In genomic region chr14:30108975-30109700, GRCh38 we compare ENCODE assay signal across 24 cellular contexts.
A peak's percentile ranks its signal among the peaks of the same experiment; 100 is the strongest.
DNase-seq lines count a peak whose midpoint lies in the region; ATAC-seq and TF ChIP-seq lines count a peak whose summit lies in the region.
"Had no signal": no experiment of that assay in that cellular context is flagged by ENCODE, and none has a peak within 500 bp of the region (broad histone marks: within the 10 kb centered on the region; RNA-seq: fewer than 3 reads in every experiment).

No MANE protein-coding gene starts in this region.

- H3K27ac Mint-ChIP-seq in HFFc6: peak overlapping the region; percentile 29
- H3K27ac Mint-ChIP-seq in activated CD8-positive, alpha-beta memory T cell treated with anti-CD3 and anti-CD28 coated beads, Interleukin-2, amount 10 ng/mL, durations not matched to agents 7 days and 5 days: no peak overlapping the region
- H3K27ac Mint-ChIP-seq: activated naive CD8-positive, alpha-beta T cell treated with anti-CD3 and anti-CD28 coated beads, Interleukin-2, amount 50 U/mL, for 24 hours; nephron progenitor cell; T-helper 17 cell had no signal

- H3K27ac ChIP-seq in foreskin keratinocyte: no peak overlapping the region
- H3K27ac ChIP-seq: dorsolateral prefrontal cortex, thyroid gland had no signal

- CTCF ChIA-PET in activated CD8-positive, alpha-beta memory T cell treated with anti-CD3 and anti-CD28 coated beads, Interleukin-2, amount 10 ng/mL, durations not matched to agents 7 days and 5 days (lab: Charles Lee): no interaction called here

- no peaks in the 10 kb centered on the region for H3K27me3 ChIP-seq in foreskin keratinocyte
- H3K27me3 ChIP-seq: dorsolateral prefrontal cortex, thyroid gland had no signal

- no peaks in the 10 kb centered on the region for H3K4me1 ChIP-seq in foreskin keratinocyte
- H3K4me1 ChIP-seq: thyroid gland had no signal

- H3K9me3 Mint-ChIP-seq in HFFc6: no peaks in the 10 kb centered on the region
- H3K9me3 Mint-ChIP-seq in activated CD8-positive, alpha-beta memory T cell treated with anti-CD3 and anti-CD28 coated beads, Interleukin-2, amount 10 ng/mL, durations not matched to agents 7 days and 5 days (ENCODE audit: low read depth): peaks cover 4% of the 10 kb centered on the region

- DNase-seq in AG20443 (ENCODE audit: low spot score) (peak; percentile 48), HFFc6 (peak; percentile 51), amniotic epithelial cell (ENCODE audit: low read depth) (peak; percentile 75), foreskin keratinocyte (peak; percentile 41 to 53), cerebellar nuclear complex (lab: John Stamatoyannopoulos, UW) (no peak), NCI-H1417 treated with DMSO at 0.1 percent for 48 hours (lab: John Stamatoyannopoulos, UW) (no peak)
- DNase-seq in activated CD8-positive, alpha-beta memory T cell treated with anti-CD3 and anti-CD28 coated beads, Interleukin-2, amount 10 ng/mL, durations not matched to agents 7 days and 5 days: no peak
- DNase-seq: activated CD4-positive, alpha-beta T cell treated with anti-CD3 and anti-CD28 coated beads, Interleukin-2, amount 50 U/mL, for 1 hour; activated effector memory CD4-positive, alpha-beta T cell treated with Interleukin-2 at 50 U/mL for 16 hours; activated naive CD8-positive, alpha-beta T cell treated with anti-CD3 and anti-CD28 coated beads, Interleukin-2, amount 50 U/mL, for 24 hours; AML-193; dorsolateral prefrontal cortex; erythroblast; left colon; midbrain; NCI-H1694 treated with DMSO at 0.1 percent for 48 hours; NCI-H345; nephron progenitor cell; stimulated activated naive CD8-positive, alpha-beta T cell treated with anti-CD3 and anti-CD28 coated beads, Interleukin-15, Interleukin-2, amounts not matched to agents 100 U/mL and 50 U/mL, for 24 hours; T-helper 17 cell; thyroid gland had no signal

- H3K27me3 Mint-ChIP-seq in HFFc6 (ENCODE audit: insufficient read depth): no peaks in the 10 kb centered on the region; the same call in none of the 2 replicates
- H3K27me3 Mint-ChIP-seq in activated CD8-positive, alpha-beta memory T cell treated with anti-CD3 and anti-CD28 coated beads, Interleukin-2, amount 10 ng/mL, durations not matched to agents 7 days and 5 days: no peaks in the 10 kb centered on the region
- H3K27me3 Mint-ChIP-seq: activated naive CD8-positive, alpha-beta T cell treated with anti-CD3 and anti-CD28 coated beads, Interleukin-2, amount 50 U/mL, for 24 hours; T-helper 17 cell had no signal

- H3K4me1 Mint-ChIP-seq in HFFc6 (ENCODE audit: low read depth): peaks cover 30% of the 10 kb centered on the region
- no peaks in the 10 kb centered on the region for H3K4me1 Mint-ChIP-seq in activated CD8-positive, alpha-beta memory T cell treated with anti-CD3 and anti-CD28 coated beads, Interleukin-2, amount 10 ng/mL, durations not matched to agents 7 days and 5 days
- H3K4me1 Mint-ChIP-seq: activated naive CD8-positive, alpha-beta T cell treated with anti-CD3 and anti-CD28 coated beads, Interleukin-2, amount 50 U/mL, for 24 hours; nephron progenitor cell; T-helper 17 cell had no signal

- no peak for ATAC-seq in foreskin keratinocyte
- ATAC-seq in GM18861 (IDR thresholded peaks at IDR 0.05; ENCODE audit: unreplicated experiment): no peak
- no peak for ATAC-seq in activated CD8-positive, alpha-beta memory T cell treated with anti-CD3 and anti-CD28 coated beads, Interleukin-2, amount 10 ng/mL, durations not matched to agents 7 days and 5 days
- ATAC-seq: activated naive CD8-positive, alpha-beta T cell treated with anti-CD3 and anti-CD28 coated beads, Interleukin-2, amount 50 U/mL, for 24 hours; HepG2; left colon; Panc1; stimulated activated naive CD8-positive, alpha-beta T cell treated with anti-CD3 and anti-CD28 coated beads, Interleukin-15, Interleukin-2, amounts not matched to agents 100 U/mL and 50 U/mL, for 24 hours; T-helper 17 cell had no signal

- TF ChIP-seq CTCF in HFFc6 (IDR thresholded peaks at IDR 0.05) (no peak), foreskin keratinocyte (conservative IDR thresholded peaks at IDR 0.05) (no peak)

- no peaks in the 10 kb centered on the region for H3K36me3 Mint-ChIP-seq in HFFc6 (ENCODE audit: low read depth)
- H3K36me3 Mint-ChIP-seq in activated CD8-positive, alpha-beta memory T cell treated with anti-CD3 and anti-CD28 coated beads, Interleukin-2, amount 10 ng/mL, durations not matched to agents 7 days and 5 days: no peaks in the 10 kb centered on the region

- H3K4me3 Mint-ChIP-seq in HFFc6: peak overlapping the region; percentile 54
- no peak overlapping the region for H3K4me3 Mint-ChIP-seq in activated CD8-positive, alpha-beta memory T cell treated with anti-CD3 and anti-CD28 coated beads, Interleukin-2, amount 10 ng/mL, durations not matched to agents 7 days and 5 days
- H3K4me3 Mint-ChIP-seq: activated naive CD8-positive, alpha-beta T cell treated with anti-CD3 and anti-CD28 coated beads, Interleukin-2, amount 50 U/mL, for 24 hours; nephron progenitor cell; T-helper 17 cell had no signal

Comparison
In these comparisons a context has a peak if more than half of its experiments do, and no peak if none do; other contexts are left out.
1. DNase-seq: peak in AG20443 (single experiment), HFFc6 (single experiment), amniotic epithelial cell (single experiment) and foreskin keratinocyte (2 of 2); none in cerebellar nuclear complex (0 of 2), NCI-H1417 treated with DMSO at 0.1 percent for 48 hours (single experiment) and activated CD8-positive, alpha-beta memory T cell treated with anti-CD3 and anti-CD28 coated beads, Interleukin-2, amount 10 ng/mL, durations not matched to agents 7 days and 5 days (single experiment).